In genomic region chr10:22752272-22752671, GRCh38 we compare ENCODE assay signal across 29 cellular contexts.
DNase-seq lines count a peak whose midpoint lies in the region; ATAC-seq and TF ChIP-seq lines count a peak whose summit lies in the region.
"Had no signal": no experiment of that assay in that cellular context is flagged by ENCODE, and none has a peak within 500 bp of the region (broad histone marks: within the 10 kb centered on the region; RNA-seq: fewer than 3 reads in every experiment).

No MANE protein-coding gene starts in this region.

- no peak for DNase-seq in GDM1 (lab: John Stamatoyannopoulos, UW)
- no peak for DNase-seq in epidermal melanocyte (ENCODE audit: insufficient read length, low spot score)
- DNase-seq in GM03348 (ENCODE audit: low spot score), result no peak
- no peak for DNase-seq in substantia nigra (lab: John Stamatoyannopoulos, UW)
- DNase-seq: activated CD4-positive, alpha-beta T cell treated with anti-CD3 and anti-CD28 coated beads for 4 hours; activated effector memory CD4-positive, alpha-beta T cell treated with Interleukin-2 at 50 U/mL for 16 hours; activated T-cell treated with anti-CD3 and anti-CD28 coated beads, Interleukin-2, amount 50 U/mL, for 1 hour; CD4-positive, alpha-beta memory T cell; esophagus squamous epithelium; foreskin keratinocyte; H7; heart left ventricle; kidney; left ventricle myocardium superior; mesendoderm; NCI-H2107; NCI-H446; NCI-H748 treated with DMSO at 0.1 percent for 48 hours; ovary; SHP77 treated with DMSO at 0.1 percent for 48 hours; stimulated activated CD4-positive, alpha-beta T cell treated with anti-CD3 and anti-CD28 coated beads, Interleukin-15, amount 100 ng/mL, for 24 hours; stimulated activated CD4-positive, alpha-beta T cell treated with anti-CD3 and anti-CD28 coated beads, Interleukin-4, amount 100 ng/mL, for 4 hours; trophoblast cell; WERI-Rb-1 had no signal

- peak overlapping the region; percentile 52 for H3K4me3 ChIP-seq in Loucy (ENCODE audit: low read length, poor library complexity, severe bottlenecking)
- H3K4me3 ChIP-seq: esophagus squamous epithelium, heart left ventricle, ovary had no signal

- peaks cover 26% of the 10 kb centered on the region for H3K4me1 ChIP-seq in Loucy (ENCODE audit: insufficient read depth, low read length, poor library complexity, severe bottlenecking)
- H3K4me1 ChIP-seq: esophagus squamous epithelium had no signal

- H3K9me3 ChIP-seq in Loucy (ENCODE audit: insufficient read depth, low read depth, low read length), result no peaks in the 10 kb centered on the region
- H3K9me3 ChIP-seq: esophagus squamous epithelium, ovary had no signal

- H3K4me2 ChIP-seq in Loucy (ENCODE audit: low read depth, low read length, poor library complexity, severe bottlenecking), result peak overlapping the region; percentile 52

- no peaks in the 10 kb centered on the region for H3F3A ChIP-seq in Loucy (ENCODE audit: low read depth)

- H2AFZ ChIP-seq in Loucy (ENCODE audit: low read length), result peak overlapping the region; percentile 46; the same call in 1 of the 2 replicates

- no peaks in the 10 kb centered on the region for H3K9me2 ChIP-seq in Loucy (replicated peaks; ENCODE audit: low read depth, low read length)

- H3K79me2 ChIP-seq in Loucy (ENCODE audit: insufficient read depth, low read length), result no peaks in the 10 kb centered on the region

- no peaks in the 10 kb centered on the region for H4K20me1 ChIP-seq in Loucy (ENCODE audit: insufficient read depth, low read length, poor library complexity, severe bottlenecking)

- H3K27ac ChIP-seq in substantia nigra (ENCODE audit: low read depth, low read length, poor library complexity, severe bottlenecking), result no peak overlapping the region
- H3K27ac ChIP-seq: esophagus squamous epithelium, foreskin keratinocyte, heart left ventricle, ovary, WERI-Rb-1 had no signal

- no peak overlapping the region for H3K9ac ChIP-seq in Loucy (ENCODE audit: low read depth, low read length, poor library complexity, severe bottlenecking)

- ATAC-seq in GM18517 (IDR thresholded peaks at IDR 0.05; ENCODE audit: unreplicated experiment) (peak; percentile 70), GM21367 (IDR thresholded peaks at IDR 0.05; ENCODE audit: unreplicated experiment) (peak; percentile 60), HG02798 (IDR thresholded peaks at IDR 0.05; ENCODE audit: poor library complexity, unreplicated experiment) (peak; percentile 59)
- ATAC-seq: foreskin keratinocyte; heart left ventricle; left ventricle myocardium superior; stimulated activated effector memory CD8-positive, alpha-beta T cell treated with anti-CD3 and anti-CD28 coated beads, Interleukin-12 subunit alpha, Interleukin-12 subunit beta, amount 100 ng/mL, for 72 hours had no signal

- no peaks in the 10 kb centered on the region for H3K27me3 ChIP-seq in Loucy (ENCODE audit: insufficient read depth, low read length, poor library complexity, severe bottlenecking)
- H3K27me3 ChIP-seq: esophagus squamous epithelium, foreskin keratinocyte, heart left ventricle, ovary had no signal

- H3K36me3 ChIP-seq in Loucy (ENCODE audit: insufficient read depth, low read length), result no peaks in the 10 kb centered on the region
- H3K36me3 ChIP-seq: esophagus squamous epithelium, heart left ventricle, ovary, WERI-Rb-1 had no signal

- no peak for TF ChIP-seq CTCF in Loucy (conservative IDR thresholded peaks at IDR 0.05; ENCODE audit: low read length)
